ENCODE assay signal across 8 cellular contexts in genomic region chr7:50304158-50304910, GRCh38. TPM values are rescaled to one million over a fixed set of nuclear protein-coding genes. Genes with fewer than 3 reads are reported as not detected.
A peak's percentile ranks its signal among the peaks of the same experiment; 100 is the strongest.
DNase-seq lines count a peak whose midpoint lies in the region; ATAC-seq, FAIRE-seq and TF ChIP-seq lines count a peak whose summit lies in the region.

IKZF1 (plus strand) TSS chr7:50304716; CDS start chr7:50319062, 14,346 bp downstream.

- ATAC-seq in GM21786 (IDR thresholded peaks at IDR 0.05; ENCODE audit: unreplicated experiment) (peak; percentile 34), omental fat pad (ENCODE audit: low FRiP score) (peak; percentile 47)

- peak within 1 kb of the TSS; percentile 98 for H3K4me3 ChIP-seq in GM08714 (ENCODE audit: low read length)

- FAIRE-seq in frontal cortex (lab: Jason Lieb, UNC): no peak

- no peak for TF ChIP-seq CTCF in omental fat pad (IDR thresholded peaks at IDR 0.05)

- peak; percentile 59 for DNase-seq in NAMALWA (ENCODE audit: low spot score)
- DNase-seq in activated T-cell treated with anti-CD3 and anti-CD28 coated beads for 48 hours (ENCODE audit: low read depth): peak; percentile 71
- DNase-seq in frontal cortex (ENCODE audit: low spot score in 2 of 2): peak; percentile 31 to 36
- no peak for DNase-seq in omental fat pad (ENCODE audit: low spot score)
- no peak for DNase-seq in cerebellar cortex (ENCODE audit: low spot score)
- no peak for DNase-seq in NCI-H1694 (lab: John Stamatoyannopoulos, UW)

RNA-seq across cellular contexts. Expression of gene IKZF1, which starts in this region (rescaled TPM):
- 1.2 TPM for total RNA-seq in frontal cortex
- total RNA-seq in omental fat pad: 10 to 100 TPM; 14.6 to 34.5 (median 21.7) TPM

Comparison
In these comparisons a context has a peak if more than half of its experiments do, and no peak if none do; other contexts are left out.
1. DNase-seq: peak in NAMALWA (single experiment), activated T-cell treated with anti-CD3 and anti-CD28 coated beads for 48 hours (single experiment) and frontal cortex (2 of 2); none in omental fat pad (single experiment), cerebellar cortex (single experiment) and NCI-H1694 (single experiment).